Comparison of ENCODE assay signal across 21 cellular contexts in genomic region chr6:108120311-108120710, GRCh38. TPM values are rescaled to one million over a fixed set of nuclear protein-coding genes. Genes with fewer than 3 reads are reported as not detected.
DNase-seq lines count a peak whose midpoint lies in the region; ATAC-seq and TF ChIP-seq lines count a peak whose summit lies in the region.
"Had no signal": no experiment of that assay in that cellular context is flagged by ENCODE, and none has a peak within 500 bp of the region (broad histone marks: within the 10 kb centered on the region; RNA-seq: fewer than 3 reads in every experiment).

No MANE protein-coding gene starts in this region.

- no peaks in the 10 kb centered on the region for H3K36me3 ChIP-seq in MG63
- H3K36me3 ChIP-seq: thyroid gland, WERI-Rb-1 had no signal

- H3K36me3 Mint-ChIP-seq in stimulated activated naive CD8-positive, alpha-beta T cell treated with anti-CD3 and anti-CD28 coated beads, Interleukin-15, Interleukin-2, amounts not matched to agents 100 ng/mL and 50 ng/mL, for 24 hours (ENCODE audit: low read depth): no peaks in the 10 kb centered on the region
- H3K36me3 Mint-ChIP-seq in natural killer cell: no peaks in the 10 kb centered on the region
- H3K36me3 Mint-ChIP-seq: stimulated activated memory B cell treated with anti-CD40 and anti-IgM and Interleukin-4, amounts not matched to agents 10 μg/mL and 1 μg/mL and 100 μg/mL, for 72 hours had no signal

- no peaks in the 10 kb centered on the region for H3K27me3 ChIP-seq in MG63

- no peaks in the 10 kb centered on the region for H3K9me3 Mint-ChIP-seq in stimulated activated naive CD8-positive, alpha-beta T cell treated with anti-CD3 and anti-CD28 coated beads, Interleukin-15, Interleukin-2, amounts not matched to agents 100 ng/mL and 50 ng/mL, for 24 hours
- no peaks in the 10 kb centered on the region for H3K9me3 Mint-ChIP-seq in stimulated activated naive CD8-positive, alpha-beta T cell treated with anti-CD3 and anti-CD28 coated beads, Interleukin-15, amount 100 ng/mL, for 72 hours
- no peaks in the 10 kb centered on the region for H3K9me3 Mint-ChIP-seq in natural killer cell
- H3K9me3 Mint-ChIP-seq: activated naive CD4-positive, alpha-beta T cell treated with anti-CD3 and anti-CD28 coated beads, Interleukin-2, amount 10 ng/mL, durations not matched to agents 7 days and 5 days; stimulated activated memory B cell treated with anti-CD40 and anti-IgM and Interleukin-4, amounts not matched to agents 10 μg/mL and 1 μg/mL and 100 μg/mL, for 72 hours had no signal

- no peak for TF ChIP-seq CTCF in natural killer cell (IDR thresholded peaks at IDR 0.05)

- H3K9me3 ChIP-seq in MG63: no peaks in the 10 kb centered on the region
- H3K9me3 ChIP-seq: thyroid gland had no signal

- H3K4me1 Mint-ChIP-seq in stimulated activated naive CD8-positive, alpha-beta T cell treated with anti-CD3 and anti-CD28 coated beads, Interleukin-15, Interleukin-2, amounts not matched to agents 100 ng/mL and 50 ng/mL, for 24 hours (ENCODE audit: low read depth): peaks cover 43% of the 10 kb centered on the region
- peaks cover 55% of the 10 kb centered on the region for H3K4me1 Mint-ChIP-seq in stimulated activated naive CD8-positive, alpha-beta T cell treated with anti-CD3 and anti-CD28 coated beads, Interleukin-15, amount 100 ng/mL, for 72 hours
- peaks cover 25 to 41% of the 10 kb centered on the region in 2 donors for H3K4me1 Mint-ChIP-seq in natural killer cell

- no peak for ATAC-seq in stimulated activated naive CD8-positive, alpha-beta T cell treated with anti-CD3 and anti-CD28 coated beads, Interleukin-15, amount 100 ng/mL, for 72 hours
- no peak for ATAC-seq in natural killer cell
- ATAC-seq in activated CD4-positive, CD25-positive, alpha-beta regulatory T cell treated with anti-CD3 and anti-CD28 coated beads, Interleukin-2, amount 50 U/mL, for 24 hours: no peak
- ATAC-seq: K562; left lobe of liver; right cardiac atrium; stimulated activated memory B cell treated with anti-CD40 and anti-IgM and Interleukin-4, amounts not matched to agents 10 μg/mL and 1 μg/mL and 100 μg/mL, for 72 hours had no signal

- H3K4me3 ChIP-seq in MG63: no peak overlapping the region
- H3K4me3 ChIP-seq: K562, thyroid gland had no signal

- intact Hi-C loops in natural killer cell (cut with micrococcal nuclease): no loop called here

- H3K27ac Mint-ChIP-seq in stimulated activated naive CD8-positive, alpha-beta T cell treated with anti-CD3 and anti-CD28 coated beads, Interleukin-15, Interleukin-2, amounts not matched to agents 100 ng/mL and 50 ng/mL, for 24 hours: no peak overlapping the region
- no peak overlapping the region for H3K27ac Mint-ChIP-seq in stimulated activated naive CD8-positive, alpha-beta T cell treated with anti-CD3 and anti-CD28 coated beads, Interleukin-15, amount 100 ng/mL, for 72 hours
- no peak overlapping the region for H3K27ac Mint-ChIP-seq in natural killer cell
- H3K27ac Mint-ChIP-seq: activated naive CD4-positive, alpha-beta T cell treated with anti-CD3 and anti-CD28 coated beads, Interleukin-2, amount 10 ng/mL, durations not matched to agents 7 days and 5 days; stimulated activated memory B cell treated with anti-CD40 and anti-IgM and Interleukin-4, amounts not matched to agents 10 μg/mL and 1 μg/mL and 100 μg/mL, for 72 hours had no signal

- H3K27me3 Mint-ChIP-seq in stimulated activated naive CD8-positive, alpha-beta T cell treated with anti-CD3 and anti-CD28 coated beads, Interleukin-15, Interleukin-2, amounts not matched to agents 100 ng/mL and 50 ng/mL, for 24 hours: peaks cover 93% of the 10 kb centered on the region
- H3K27me3 Mint-ChIP-seq in stimulated activated naive CD8-positive, alpha-beta T cell treated with anti-CD3 and anti-CD28 coated beads, Interleukin-15, amount 100 ng/mL, for 72 hours: peaks cover 95% of the 10 kb centered on the region
- H3K27me3 Mint-ChIP-seq in natural killer cell (ENCODE audit: low read depth in 2 of 2): peaks cover 74 to 80% of the 10 kb centered on the region in 2 donors

- peak overlapping the region; percentile 32 for H3K4me3 Mint-ChIP-seq in stimulated activated naive CD8-positive, alpha-beta T cell treated with anti-CD3 and anti-CD28 coated beads, Interleukin-15, Interleukin-2, amounts not matched to agents 100 ng/mL and 50 ng/mL, for 24 hours
- H3K4me3 Mint-ChIP-seq in stimulated activated naive CD8-positive, alpha-beta T cell treated with anti-CD3 and anti-CD28 coated beads, Interleukin-15, amount 100 ng/mL, for 72 hours: no peak overlapping the region
- H3K4me3 Mint-ChIP-seq in natural killer cell: peak overlapping the region; percentile 21
- H3K4me3 Mint-ChIP-seq: activated naive CD4-positive, alpha-beta T cell treated with anti-CD3 and anti-CD28 coated beads, Interleukin-2, amount 10 ng/mL, durations not matched to agents 7 days and 5 days; stimulated activated memory B cell treated with anti-CD40 and anti-IgM and Interleukin-4, amounts not matched to agents 10 μg/mL and 1 μg/mL and 100 μg/mL, for 72 hours had no signal

- no peak for DNase-seq in stimulated activated naive CD8-positive, alpha-beta T cell treated with anti-CD3 and anti-CD28 coated beads, Interleukin-15, amount 100 ng/mL, for 72 hours
- DNase-seq in astrocyte of the hippocampus (ENCODE audit: low read depth, low spot score) (peak; percentile 80), natural killer cell (no peak), DMS79 treated with DMSO at 0.1 percent for 48 hours (lab: John Stamatoyannopoulos, UW) (no peak), MG63 (no peak), SHP77 (lab: John Stamatoyannopoulos, UW) (no peak)
- DNase-seq: activated CD8-positive, alpha-beta memory T cell treated with anti-CD3 and anti-CD28 coated beads for 24 hours; activated naive CD4-positive, alpha-beta T cell treated with anti-CD3 and anti-CD28 coated beads, Interleukin-2, amount 10 ng/mL, durations not matched to agents 7 days and 5 days; midbrain; NCI-H187 treated with DMSO at 0.1 percent for 48 hours; occipital lobe; thyroid gland; WERI-Rb-1 had no signal

RNA-seq across cellular contexts. Expression of gene NR2E1, which starts 45.5 kb away (rescaled TPM):
- not detected for total RNA-seq in natural killer cell
- 0.25 TPM in 1 of 2 replicates, not detected in the other for total RNA-seq in MG63 (2014; rRNA removed; shearing (Covaris generic); ENCODE audit: low replicate concordance)
- total RNA-seq: glomerular endothelial cell; K562; left lobe of liver; right cardiac atrium; T-helper 2 cell treated with Interferon-gamma antibody and Interleukin-4, amounts not matched to agents 100 ng/mL and 5 ng/mL, for 36 hours; thyroid gland had no signal

RNA-seq across cellular contexts. Expression of gene OSTM1, which starts 45.8 kb away (rescaled TPM):
- total RNA-seq in natural killer cell: 10 to 100 TPM; 39.2 to 56.9 (median 49.1) TPM
- total RNA-seq in MG63 (2014; rRNA removed; shearing (Covaris generic); ENCODE audit: low replicate concordance): 21.5 and 34.5 TPM in 2 replicates

Comparison
In these comparisons a context has a peak if more than half of its experiments do, and no peak if none do; other contexts are left out.
1. H3K4me3 Mint-ChIP-seq: peak in stimulated activated naive CD8-positive, alpha-beta T cell treated with anti-CD3 and anti-CD28 coated beads, Interleukin-15, Interleukin-2, amounts not matched to agents 100 ng/mL and 50 ng/mL, for 24 hours (single experiment) and natural killer cell (single experiment); none in stimulated activated naive CD8-positive, alpha-beta T cell treated with anti-CD3 and anti-CD28 coated beads, Interleukin-15, amount 100 ng/mL, for 72 hours (0 of 2).